ENCODE assay signal across 21 cellular contexts in genomic region chr2:240259924-240260529, GRCh38.
DNase-seq lines count a peak whose midpoint lies in the region; ATAC-seq, FAIRE-seq and TF ChIP-seq lines count a peak whose summit lies in the region.
"Had no signal": no experiment of that assay in that cellular context is flagged by ENCODE, and none has a peak within 500 bp of the region (broad histone marks: within the 10 kb centered on the region; RNA-seq: fewer than 3 reads in every experiment).

No MANE protein-coding gene starts in this region.

- intact Hi-C loops in right cardiac atrium (cut with DNase I), result no loop called here
- intact Hi-C loops in testis (cut with DNase I; ENCODE audit: low total_unique reads), result no loop called here
- intact Hi-C loops in CD14-positive monocyte (cut with micrococcal nuclease), result no loop called here

- H3K4me3 ChIP-seq in bronchial epithelial cell (ENCODE audit: low read depth, low read length) (no peak overlapping the region), right cardiac atrium (ENCODE audit: low read length) (no peak overlapping the region), testis (no peak overlapping the region)
- H3K4me3 ChIP-seq: Peyer's patch, SK-N-MC had no signal

- H3K36me3 Mint-ChIP-seq in osteocyte (ENCODE audit: unreplicated experiment) (peaks cover 2% of the 10 kb centered on the region), CD14-positive monocyte (no peaks in the 10 kb centered on the region)
- H3K36me3 Mint-ChIP-seq: activated naive CD8-positive, alpha-beta T cell treated with anti-CD3 and anti-CD28 coated beads, Interleukin-2, amount 10 ng/mL, durations not matched to agents 7 days and 5 days had no signal

- H3K9me3 ChIP-seq in right cardiac atrium (ENCODE audit: control insufficient read depth, low read length), result peaks cover 1% of the 10 kb centered on the region
- H3K9me3 ChIP-seq in testis, result no peaks in the 10 kb centered on the region

- H3K9me3 Mint-ChIP-seq in osteocyte (ENCODE audit: unreplicated experiment) (peaks cover 17% of the 10 kb centered on the region), CD14-positive monocyte (peaks cover 11 to 19% (median 16%) of the 10 kb centered on the region in 7 donors)
- H3K9me3 Mint-ChIP-seq: dendritic cell treated with granulocyte-macrophage colony-stimulating factor and Interleukin-4, amounts not matched to agents 40 ng/mL and 50 ng/mL, for 4 days had no signal

- no peaks in the 10 kb centered on the region for H3K36me3 ChIP-seq in bronchial epithelial cell (ENCODE audit: control insufficient read depth, insufficient read depth, low read length)
- H3K36me3 ChIP-seq in testis (ENCODE audit: low read depth, missing control alignments), result no peaks in the 10 kb centered on the region
- H3K36me3 ChIP-seq: Peyer's patch, WERI-Rb-1 had no signal

- H3K27me3 Mint-ChIP-seq in osteocyte (ENCODE audit: unreplicated experiment) (peaks cover 14% of the 10 kb centered on the region), CD14-positive monocyte (ENCODE audit: low read depth in 3 of 3) (peaks cover 2 to 6% (median 4%) of the 10 kb centered on the region in 3 donors)

- TF ChIP-seq POLR2A in testis (IDR thresholded peaks at IDR 0.05), result no peak

- ATAC-seq in right cardiac atrium (peak in 1 of 2 donors; percentile 6), GM19463 (IDR thresholded peaks at IDR 0.05; ENCODE audit: unreplicated experiment) (no peak)

- DNase-seq in bronchial epithelial cell (ENCODE audit: low read depth) (no peak), right cardiac atrium (peak in 1 of 3 donors; percentile 61), osteocyte (ENCODE audit: extremely low spot score, unreplicated experiment) (peak; percentile 77), testis (no peak), GM03348 (ENCODE audit: low spot score) (no peak), CD14-positive monocyte (ENCODE audit: low spot score) (no peak), NCI-H345 (lab: John Stamatoyannopoulos, UW) (no peak)
- DNase-seq: activated naive CD8-positive, alpha-beta T cell treated with anti-CD3 and anti-CD28 coated beads, Interleukin-2, amount 10 ng/mL, durations not matched to agents 7 days and 5 days; activated T-cell treated with anti-CD3 and anti-CD28 coated beads, Interleukin-2, amount 50 U/mL, for 48 hours; CD4-positive, alpha-beta memory T cell; midbrain; NCI-H1694; NCI-H2227 treated with DMSO at 0.1 percent for 48 hours; Peyer's patch; small intestine; stimulated activated CD4-positive, alpha-beta T cell treated with anti-CD3 and anti-CD28 coated beads, Interleukin-4, amount 100 ng/mL, for 1 hour; WERI-Rb-1 had no signal

- TF ChIP-seq CTCF in bronchial epithelial cell (IDR thresholded peaks at IDR 0.05; ENCODE audit: insufficient read depth, low read length, severe bottlenecking) (no peak), osteocyte (IDR thresholded peaks at IDR 0.05) (no peak), testis (IDR thresholded peaks at IDR 0.05) (no peak), CD14-positive monocyte (IDR thresholded peaks at IDR 0.05) (no peak)

- H3K27ac ChIP-seq in right cardiac atrium (ENCODE audit: low read length), result peak overlapping the region; percentile 98
- peak overlapping the region; percentile 75 to 76 for H3K27ac ChIP-seq in testis
- H3K27ac ChIP-seq: SK-N-MC, WERI-Rb-1 had no signal

- 64% methylated on average over 7 of the region's 7 CpGs for WGBS in right cardiac atrium
- WGBS in testis, 2 donors, result 61 to 83% methylated on average over 1 to 7 of the region's 7 CpGs

- H3K27me3 ChIP-seq in bronchial epithelial cell (ENCODE audit: control insufficient read depth, insufficient read depth, low read length), result no peaks in the 10 kb centered on the region
- H3K27me3 ChIP-seq in right cardiac atrium (ENCODE audit: control insufficient read depth, insufficient read depth), result no peaks in the 10 kb centered on the region
- H3K27me3 ChIP-seq in testis, result no peaks in the 10 kb centered on the region
- H3K27me3 ChIP-seq: Peyer's patch had no signal

- no peak overlapping the region for H3K4me3 Mint-ChIP-seq in osteocyte (ENCODE audit: unreplicated experiment)
- H3K4me3 Mint-ChIP-seq in CD14-positive monocyte, result no peak overlapping the region
- H3K4me3 Mint-ChIP-seq: activated naive CD8-positive, alpha-beta T cell treated with anti-CD3 and anti-CD28 coated beads, Interleukin-2, amount 10 ng/mL, durations not matched to agents 7 days and 5 days; CD4-positive, alpha-beta memory T cell; dendritic cell treated with granulocyte-macrophage colony-stimulating factor and Interleukin-4, amounts not matched to agents 40 ng/mL and 50 ng/mL, for 4 days had no signal

- FAIRE-seq in bronchial epithelial cell (lab: Jason Lieb, UNC), result peak; percentile 50
- FAIRE-seq: endothelial cell of umbilical vein, small intestine had no signal

- H3K4me1 ChIP-seq in right cardiac atrium (ENCODE audit: control insufficient read depth, insufficient read depth, low read length) (peaks cover 9% of the 10 kb centered on the region), testis (peaks cover 24% of the 10 kb centered on the region)
- H3K4me1 ChIP-seq: Peyer's patch had no signal

- H3K27ac Mint-ChIP-seq in osteocyte (ENCODE audit: unreplicated experiment) (no peak overlapping the region), CD14-positive monocyte (no peak overlapping the region)
- H3K27ac Mint-ChIP-seq: activated naive CD8-positive, alpha-beta T cell treated with anti-CD3 and anti-CD28 coated beads, Interleukin-2, amount 10 ng/mL, durations not matched to agents 7 days and 5 days; CD4-positive, alpha-beta memory T cell; dendritic cell treated with granulocyte-macrophage colony-stimulating factor and Interleukin-4, amounts not matched to agents 40 ng/mL and 50 ng/mL, for 4 days had no signal

- no peaks in the 10 kb centered on the region for H3K4me1 Mint-ChIP-seq in osteocyte (ENCODE audit: unreplicated experiment)
- H3K4me1 Mint-ChIP-seq in CD14-positive monocyte, result peaks cover 3% of the 10 kb centered on the region
- H3K4me1 Mint-ChIP-seq: activated naive CD8-positive, alpha-beta T cell treated with anti-CD3 and anti-CD28 coated beads, Interleukin-2, amount 10 ng/mL, durations not matched to agents 7 days and 5 days; CD4-positive, alpha-beta memory T cell had no signal
